In the genomic region with DNA sequence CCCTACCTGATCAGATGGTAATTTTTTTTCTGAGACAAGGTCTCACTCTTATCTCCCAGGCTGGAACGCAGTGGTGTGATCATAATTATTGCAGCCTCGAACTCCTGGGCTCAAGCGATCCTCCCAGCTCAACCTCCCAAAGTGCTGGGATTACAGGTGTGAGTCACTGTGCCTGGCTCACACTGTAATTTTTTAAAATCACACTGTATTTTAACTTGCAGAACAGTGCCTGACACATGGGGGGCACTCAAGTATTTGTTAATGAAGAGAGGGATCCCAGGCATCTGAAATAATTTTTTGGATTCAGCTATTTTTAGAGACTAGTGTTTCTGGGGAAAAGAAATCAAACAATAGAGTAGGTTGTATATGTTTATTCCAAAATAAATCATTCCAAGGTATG, we compare ENCODE assay signal across 21 cellular contexts. TPM values are rescaled to one million over a fixed set of nuclear protein-coding genes. Genes with fewer than 3 reads are reported as not detected.
DNase-seq lines count a peak whose midpoint lies in the region; ATAC-seq, FAIRE-seq and TF ChIP-seq lines count a peak whose summit lies in the region.
"Had no signal": no experiment of that assay in that cellular context is flagged by ENCODE, and none has a peak within 500 bp of the region (broad histone marks: within the 10 kb centered on the region; RNA-seq: fewer than 3 reads in every experiment).

No MANE protein-coding gene starts in this region.

- no peak overlapping the region for H4K5ac ChIP-seq in H1 (ENCODE audit: insufficient read length, low read depth, low read length)

- intact Hi-C loops in Panc1 (cut with micrococcal nuclease; ENCODE audit: unreplicated experiment) = no loop called here
- intact Hi-C loops in testis (cut with DNase I; ENCODE audit: low total_unique reads) = no loop called here

- 0 out of 2 replicates have a peak, but pooled peaks cover 4% of the 10 kb centered on the region for H3K36me3 Mint-ChIP-seq in HFFc6 (ENCODE audit: low read depth)
- H3K36me3 Mint-ChIP-seq: CD8-positive, alpha-beta memory T cell had no signal

- peak; percentile 21 for DNase-seq in EH (ENCODE audit: low read depth)
- peak; percentile 29 for DNase-seq in HFFc6
- no peak for DNase-seq in Panc1 (ENCODE audit: low read depth, low spot score)
- no peak for DNase-seq in H1 (ENCODE audit: low read depth in 1 of 2, low spot score in 2 of 2)
- DNase-seq in activated CD8-positive, alpha-beta memory T cell treated with anti-CD3 and anti-CD28 coated beads, Interleukin-2, amount 50 U/mL, for 4 hours = no peak
- DNase-seq in testis = no peak
- DNase-seq in G401 (ENCODE audit: low spot score) = no peak
- DNase-seq: activated CD8-positive, alpha-beta T cell treated with anti-CD3 and anti-CD28 coated beads for 36 hours; activated naive CD4-positive, alpha-beta T cell treated with anti-CD3 and anti-CD28 coated beads for 36 hours; activated T-cell treated with anti-CD3 and anti-CD28 coated beads, Interleukin-2, amount 50 U/mL, for 24 hours; amygdala; caudate nucleus; CD8-positive, alpha-beta memory T cell; H9; NCI-H1694; Peyer's patch; T-helper 9 cell had no signal

- no peak overlapping the region for H2BK5ac ChIP-seq in H1 (ENCODE audit: low read depth, low read length)

- H3K79me1 ChIP-seq in H1 (ENCODE audit: low read depth, low read length) = no peaks in the 10 kb centered on the region

- H2AFZ ChIP-seq in H1 (ENCODE audit: low read length) = no peak overlapping the region

- BruUV-seq in Panc1 (replicated peaks; lab: Mats Ljungman, UMichigan) = no TSS peak

- no peak overlapping the region for H2BK20ac ChIP-seq in H1 (ENCODE audit: low read length)

- H3K9me3 ChIP-seq in Panc1 (ENCODE audit: control insufficient read depth, insufficient read depth, low read depth, low read length) = no peaks in the 10 kb centered on the region
- no peaks in the 10 kb centered on the region for H3K9me3 ChIP-seq in H1 (ENCODE audit: insufficient read depth in 2 of 2, low read depth in 1 of 2, low read length in 1 of 2)
- H3K9me3 ChIP-seq in testis = no peaks in the 10 kb centered on the region
- H3K9me3 ChIP-seq: gastroesophageal sphincter, Peyer's patch had no signal

- peak; percentile 37 for TF ChIP-seq CTCF in HFFc6 (IDR thresholded peaks at IDR 0.05)
- no peak; the same call in 1 of the 2 replicates for TF ChIP-seq CTCF in Panc1 (IDR thresholded peaks at IDR 0.05)
- TF ChIP-seq CTCF in H1 (IDR thresholded peaks at IDR 0.05; ENCODE audit: control extremely low read depth in 1 of 3, insufficient read depth in 1 of 3, low read depth in 1 of 3, low read length in 3 of 3) = no peak
- TF ChIP-seq CTCF in testis (IDR thresholded peaks at IDR 0.05) = no peak

- no peak overlapping the region for H3K4ac ChIP-seq in H1 (replicated peaks; ENCODE audit: insufficient read length, low read depth, low read length)

- H3K4me1 Mint-ChIP-seq in HFFc6 (ENCODE audit: low read depth) = peaks cover 57% of the 10 kb centered on the region
- H3K4me1 Mint-ChIP-seq: CD8-positive, alpha-beta memory T cell; H9 had no signal

- 91% methylated on average over 3 of the region's 3 CpGs; no CpG with 5 or more reads in 1 of the 2 experiments for WGBS in H1 (ENCODE audit: extremely low coverage in 1 of 2, insufficient coverage in 1 of 2, insufficient read length in 1 of 2, insufficient replicate concordance in 2 of 2, low coverage in 1 of 2, low lambda C conversion rate in 2 of 2, missing lambda C conversion rate in 1 of 2), 2 experiments
- WGBS in testis, 2 donors = 53 to 62% methylated on average over 3 of the region's 3 CpGs

- no peaks in the 10 kb centered on the region for H3K9me3 Mint-ChIP-seq in HFFc6
- H3K9me3 Mint-ChIP-seq: activated CD8-positive, alpha-beta T cell treated with anti-CD3 and anti-CD28 coated beads for 36 hours; activated naive CD4-positive, alpha-beta T cell treated with anti-CD3 and anti-CD28 coated beads for 36 hours; activated T-cell treated with anti-CD3 and anti-CD28 coated beads, Interleukin-2, amount 50 U/mL, for 24 hours; CD8-positive, alpha-beta memory T cell had no signal

- POLR2A ChIA-PET in Panc1 (lab: Charles Lee) = no interaction called here
- POLR2A ChIA-PET in H1 (lab: Charles Lee; ENCODE audit: partially characterized antibody) = interaction anchor here (0.9 to 1.4 kb wide), 2 partner anchors 14 to 49 kb away, joined by 3 read pairs; no protein-coding TSS in a partner anchor

- TF ChIP-seq POLR2A in H1 (IDR thresholded peaks at IDR 0.05; ENCODE audit: control extremely low read depth in 1 of 2, low read depth in 2 of 2, low read length in 2 of 2) = no peak
- TF ChIP-seq POLR2A in testis (IDR thresholded peaks at IDR 0.05) = no peak

- no peak overlapping the region for H3K18ac ChIP-seq in H1 (ENCODE audit: extremely low read depth, low read length)

- H3K23me2 ChIP-seq in H1 (ENCODE audit: low read depth, low read length) = no peaks in the 10 kb centered on the region

- in situ Hi-C loops in Panc1 (cut with HindIII; ENCODE audit: low pct_unique_long_range_greater_than_20kb, low sequenced_read_pairs) = no loop called here
- in situ Hi-C loops in G401 (cut with HindIII; ENCODE audit: low sequenced_read_pairs) = no loop called here

- H2BK120ac ChIP-seq in H1 (replicated peaks; ENCODE audit: low read depth, low read length) = no peak overlapping the region

- TF ChIP-seq EP300 in H1 (IDR thresholded peaks at IDR 0.05; ENCODE audit: borderline replicate concordance in 1 of 2, low read depth in 2 of 2, low read length in 2 of 2) = no peak

- H3K4me3 ChIP-seq in Panc1 (ENCODE audit: low read depth in 2 of 2, low read length in 2 of 2) (no peak overlapping the region), H1 (ENCODE audit: extremely low read depth in 1 of 4, insufficient read depth in 2 of 4, low read depth in 3 of 4, low read length in 4 of 4) (no peak overlapping the region), testis (no peak overlapping the region)
- H3K4me3 ChIP-seq: gastroesophageal sphincter, lung, Peyer's patch, SK-N-MC had no signal

- no peak overlapping the region for H3K9ac ChIP-seq in H1 (replicated peaks in 1 of 4; ENCODE audit: extremely low read depth in 1 of 4, low read depth in 3 of 4, low read length in 3 of 4)

- peak; percentile 15 to 25; a peak in 2 of 4 replicates for TF ChIP-seq RAD21 in H1 (IDR thresholded peaks at IDR 0.05 in 1 of 2, conservative IDR thresholded peaks at IDR 0.05 in 1 of 2; ENCODE audit: low read depth in 2 of 2, low read length in 2 of 2)

- H3K56ac ChIP-seq in H1 (replicated peaks; ENCODE audit: insufficient read length, low read depth, low read length) = no peak overlapping the region

- H3K79me2 ChIP-seq in H1 (ENCODE audit: control insufficient read depth in 1 of 2, insufficient read depth in 2 of 2, low read length in 2 of 2) = no peaks in the 10 kb centered on the region

- no peak overlapping the region for H2BK12ac ChIP-seq in H1 (ENCODE audit: low read depth, low read length)

- H3K27ac Mint-ChIP-seq in HFFc6 = no peak overlapping the region
- H3K27ac Mint-ChIP-seq: activated CD8-positive, alpha-beta T cell treated with anti-CD3 and anti-CD28 coated beads for 36 hours; activated naive CD4-positive, alpha-beta T cell treated with anti-CD3 and anti-CD28 coated beads for 36 hours; activated T-cell treated with anti-CD3 and anti-CD28 coated beads, Interleukin-2, amount 50 U/mL, for 24 hours; CD8-positive, alpha-beta memory T cell; H9 had no signal

- H3K4me3 Mint-ChIP-seq in HFFc6 = no peak overlapping the region
- H3K4me3 Mint-ChIP-seq: activated CD8-positive, alpha-beta T cell treated with anti-CD3 and anti-CD28 coated beads for 36 hours; activated naive CD4-positive, alpha-beta T cell treated with anti-CD3 and anti-CD28 coated beads for 36 hours; activated T-cell treated with anti-CD3 and anti-CD28 coated beads, Interleukin-2, amount 50 U/mL, for 24 hours; CD8-positive, alpha-beta memory T cell; H9 had no signal

- no peaks in the 10 kb centered on the region for H3K27me3 Mint-ChIP-seq in HFFc6 (ENCODE audit: insufficient read depth)
- H3K27me3 Mint-ChIP-seq: activated CD8-positive, alpha-beta T cell treated with anti-CD3 and anti-CD28 coated beads for 36 hours; activated T-cell treated with anti-CD3 and anti-CD28 coated beads, Interleukin-2, amount 50 U/mL, for 24 hours had no signal

- H3K36me3 ChIP-seq in Panc1 (ENCODE audit: control insufficient read depth, insufficient read depth, low read length) (no peaks in the 10 kb centered on the region), H1 (ENCODE audit: control insufficient read depth in 2 of 4, insufficient read depth in 4 of 4, low read length in 3 of 4) (no peaks in the 10 kb centered on the region), testis (ENCODE audit: low read depth, missing control alignments) (no peaks in the 10 kb centered on the region)
- H3K36me3 ChIP-seq: gastroesophageal sphincter, Peyer's patch had no signal

- H3K4me1 ChIP-seq in Panc1 (ENCODE audit: control insufficient read depth, insufficient read depth, low read length) (peaks cover 61% of the 10 kb centered on the region), H1 (replicated peaks in 1 of 4; ENCODE audit: control insufficient read depth in 3 of 4, insufficient read depth in 4 of 4, low read length in 3 of 4) (no peaks in the 10 kb centered on the region), testis (peaks cover 22% of the 10 kb centered on the region)

- no peak overlapping the region for H4K8ac ChIP-seq in H1 (ENCODE audit: extremely low read depth, insufficient read depth, low read length)

- H3K27ac ChIP-seq in Panc1 (ENCODE audit: low read length) (peak overlapping the region; percentile 30), H1 (ENCODE audit: low read depth, low read length) (no peak overlapping the region), testis (no peak overlapping the region)
- H3K27ac ChIP-seq: gastroesophageal sphincter, SK-N-MC had no signal

- no peak overlapping the region for H4K91ac ChIP-seq in H1 (replicated peaks; ENCODE audit: insufficient read length, low read length)

- no peak overlapping the region for H2AK5ac ChIP-seq in H1 (ENCODE audit: low read depth, low read length)

- no peak overlapping the region for H2BK15ac ChIP-seq in H1 (ENCODE audit: low read length)

- no peaks in the 10 kb centered on the region for H4K20me1 ChIP-seq in H1 (replicated peaks in 1 of 2; ENCODE audit: control insufficient read depth in 1 of 2, insufficient read depth in 2 of 2, low read length in 2 of 2)

- FAIRE-seq in H1 (lab: Jason Lieb, UNC) = no peak

- ATAC-seq in Panc1 = no peak
- no peak for ATAC-seq in GM21381 (IDR thresholded peaks at IDR 0.05; ENCODE audit: unreplicated experiment)
- ATAC-seq: activated CD8-positive, alpha-beta T cell treated with anti-CD3 and anti-CD28 coated beads for 36 hours; gastroesophageal sphincter had no signal

- CTCF ChIA-PET in Panc1 (lab: Charles Lee) (no interaction called here), H1 (lab: Charles Lee; ENCODE audit: partially characterized antibody) (interaction anchor here (1.7 to 2.1 kb wide), 2 partner anchors 9 to 21 kb away, joined by 4 to 7 read pairs; partner anchors contain the start of gene LIMA1)

- no peaks in the 10 kb centered on the region for H3K27me3 ChIP-seq in Panc1 (ENCODE audit: control insufficient read depth, insufficient read depth, low read length)
- H3K27me3 ChIP-seq in H1 (replicated peaks in 1 of 4; ENCODE audit: control insufficient read depth in 3 of 4, extremely low read depth in 1 of 4, insufficient read depth in 3 of 4, low read length in 3 of 4) = no peaks in the 10 kb centered on the region
- H3K27me3 ChIP-seq in testis = no peaks in the 10 kb centered on the region
- H3K27me3 ChIP-seq: gastroesophageal sphincter, Peyer's patch had no signal

- no peak overlapping the region for H3K23ac ChIP-seq in H1 (ENCODE audit: insufficient read length)

- no peak overlapping the region for H3K4me2 ChIP-seq in H1 (ENCODE audit: insufficient read depth in 1 of 2, low read depth in 2 of 2, low read length in 2 of 2)

- H3K14ac ChIP-seq in H1 (ENCODE audit: insufficient read length) = no peak overlapping the region

RNA-seq across cellular contexts. Expression of gene LIMA1, which starts 21.7 kb away (rescaled TPM):
- total RNA-seq in HFFc6 (2021; fragmentation: NEBNext Ultra II Directional; extraction: Animal tissue kit (Norgen Biotek cat#: 25700)) = 100 to 1,000 TPM; 259 to 335 (median 298) TPM
- total RNA-seq in Panc1 (2021; ENCODE audit: unreplicated experiment) = 155 TPM
- 69.9 TPM for polyA plus RNA-seq in Panc1 (2012; ENCODE audit: insufficient read length)
- 43.3 and 47.6 TPM in 2 replicates for total RNA-seq in H1 (2021; fragmentation: NEBNext Ultra II Directional; extraction: Animal tissue kit (Norgen Biotek cat#: 25700))
- polyA plus RNA-seq in H1 (2011; rRNA removed) = 8.5 and 12.7 TPM in 2 replicates
- polyA plus RNA-seq in H1 (2011; cell fraction: cytosol; rRNA removed) = 20.1 TPM
- polyA plus RNA-seq in H1 (2011; cell fraction: nucleus; rRNA removed) = 27.8 TPM
- polyA plus RNA-seq in H1 (2012, experiment 1 of 2) = 19.0 to 35.6 TPM (median 24.7 TPM) in 4 replicates
- polyA plus RNA-seq in H1 (2012, experiment 2 of 2) = 3.8 TPM
- polyA plus RNA-seq in H1 (2013, experiment 1 of 2) = 58.5 TPM
- 65.0 TPM for polyA plus RNA-seq in H1 (2013, experiment 2 of 2)
- polyA minus RNA-seq in H1 (2011; rRNA and poly(A)+ RNA removed) = 35.6 and 51.0 TPM in 2 replicates
- 24.7 TPM for polyA minus RNA-seq in H1 (2011; cell fraction: cytosol; rRNA and poly(A)+ RNA removed)
- 44.9 TPM for polyA minus RNA-seq in H1 (2011; cell fraction: nucleus; rRNA and poly(A)+ RNA removed)
- 10 to 100 TPM; 41.0 to 42.8 TPM for total RNA-seq in testis
- polyA plus RNA-seq in testis (ENCODE audit: insufficient read depth, low read depth, low replicate concordance) = 37.8 TPM
- 14.5 and 33.7 TPM in 2 replicates for total RNA-seq in G401 (2014; rRNA removed; shearing (Covaris generic))

Comparison
In these comparisons a context has a peak if more than half of its experiments do, and no peak if none do; other contexts are left out.
1. DNase-seq: peak in EH (single experiment) and HFFc6 (single experiment); none in Panc1 (single experiment), H1 (0 of 2), activated CD8-positive, alpha-beta memory T cell treated with anti-CD3 and anti-CD28 coated beads, Interleukin-2, amount 50 U/mL, for 4 hours (single experiment), testis (single experiment) and G401 (single experiment).